8 cellular contexts compared by ENCODE assay signal in genomic region chr5:151770383-151771258, GRCh38. TPM values are rescaled to one million over a fixed set of nuclear protein-coding genes. Genes with fewer than 3 reads are reported as not detected.
A peak's percentile ranks its signal among the peaks of the same experiment; 100 is the strongest.
DNase-seq lines count a peak whose midpoint lies in the region; ATAC-seq, FAIRE-seq and TF ChIP-seq lines count a peak whose summit lies in the region.

No MANE protein-coding gene starts in this region.

- in situ Hi-C loops in GM13977 (cut with MboI; ENCODE audit: low pct_unique_long_range_greater_than_20kb, low sequenced_read_pairs, unreplicated experiment), result no loop called here

- no peaks in the 10 kb centered on the region for H3K9me3 Mint-ChIP-seq in activated T-helper 17 cell treated with anti-CD3 and anti-CD28 coated beads, Interleukin-2, amount 50 U/mL, for 72 hours

- peak; percentile 28 for ATAC-seq in HG02840 (IDR thresholded peaks at IDR 0.05; ENCODE audit: low FRiP score, unreplicated experiment)
- peak; percentile 27 for ATAC-seq in activated T-helper 17 cell treated with anti-CD3 and anti-CD28 coated beads, Interleukin-2, amount 50 U/mL, for 72 hours (replicated peaks)

- H3K27ac Mint-ChIP-seq in activated T-helper 17 cell treated with anti-CD3 and anti-CD28 coated beads, Interleukin-2, amount 50 U/mL, for 72 hours, result no peak overlapping the region

- FAIRE-seq in frontal cortex (lab: Jason Lieb, UNC) (no peak), urothelium cell line (lab: Jason Lieb, UNC) (no peak)

- peaks cover 41 to 43% of the 10 kb centered on the region in 2 experiments for H3K4me1 ChIP-seq in neutrophil (ENCODE audit: control insufficient read depth in 1 of 2, insufficient read depth in 1 of 2, low read depth in 1 of 2, low read length in 1 of 2)

- H3K27me3 Mint-ChIP-seq in activated T-helper 17 cell treated with anti-CD3 and anti-CD28 coated beads, Interleukin-2, amount 50 U/mL, for 72 hours, result no peaks in the 10 kb centered on the region

- TF ChIP-seq CTCF in AG09319 (IDR thresholded peaks at IDR 0.05; ENCODE audit: low read depth, low read length) (no peak; the same call in 1 of the 2 replicates), GM13977 (IDR thresholded peaks at IDR 0.05; ENCODE audit: extremely low read depth, insufficient read depth, missing control alignments) (no peak), neutrophil (IDR thresholded peaks at IDR 0.05) (no peak)

- H3K36me3 Mint-ChIP-seq in activated T-helper 17 cell treated with anti-CD3 and anti-CD28 coated beads, Interleukin-2, amount 50 U/mL, for 72 hours (ENCODE audit: low read depth), result peaks cover 32% of the 10 kb centered on the region

- H3K4me1 Mint-ChIP-seq in activated T-helper 17 cell treated with anti-CD3 and anti-CD28 coated beads, Interleukin-2, amount 50 U/mL, for 72 hours, result peaks cover 4% of the 10 kb centered on the region

- H3K4me3 Mint-ChIP-seq in activated T-helper 17 cell treated with anti-CD3 and anti-CD28 coated beads, Interleukin-2, amount 50 U/mL, for 72 hours, result no peak overlapping the region

- H3K36me3 ChIP-seq in neutrophil, result no peaks in the 10 kb centered on the region

- peak overlapping the region; percentile 96 for H3K27ac ChIP-seq in neutrophil

- no peaks in the 10 kb centered on the region for H3K27me3 ChIP-seq in neutrophil

- H3K9me3 ChIP-seq in neutrophil, result no peaks in the 10 kb centered on the region

- DNase-seq in AG09319 (ENCODE audit: extremely low read depth, low read depth) (peak; percentile 30), GM13977 (ENCODE audit: low spot score) (peak; percentile 44), NCI-H2029 treated with DMSO at 0.1 percent for 48 hours (lab: John Stamatoyannopoulos, UW) (peak; percentile 11), frontal cortex (ENCODE audit: low spot score in 2 of 2) (peak; percentile 67 to 71), urothelium cell line (ENCODE audit: low spot score) (peak; percentile 59)

- H3K4me3 ChIP-seq in neutrophil (ENCODE audit: low read depth in 1 of 2, low read length in 1 of 2), result peak overlapping the region; percentile 83 to 91

RNA-seq across cellular contexts. Expression of gene G3BP1, which starts 1.1 kb away (rescaled TPM):
- total RNA-seq in activated T-helper 17 cell treated with anti-CD3 and anti-CD28 coated beads, Interleukin-2, amount 50 U/mL, for 72 hours, result 100 to 1,000 TPM; 149 to 251 TPM
- total RNA-seq in frontal cortex, result 60.7 TPM

RNA-seq across cellular contexts. Expression of gene ATOX1, which starts 12.2 kb away (rescaled TPM):
- 10 to 100 TPM; 41.8 to 87.8 TPM for total RNA-seq in activated T-helper 17 cell treated with anti-CD3 and anti-CD28 coated beads, Interleukin-2, amount 50 U/mL, for 72 hours
- total RNA-seq in frontal cortex, result 25.3 TPM

Comparison
In these comparisons a context has a peak if more than half of its experiments do, and no peak if none do; other contexts are left out.
1. Peak in every context shown above with its lines: DNase-seq, ATAC-seq, H3K4me3 ChIP-seq and H3K27ac ChIP-seq.
2. DNase-seq: peak in every context shown above with its lines; median percentile 69 in frontal cortex; 59 in urothelium cell line; 44 in GM13977; 30 in AG09319; 11 in NCI-H2029 treated with DMSO at 0.1 percent for 48 hours.